7 cellular contexts compared by ENCODE assay signal in the genomic region with DNA sequence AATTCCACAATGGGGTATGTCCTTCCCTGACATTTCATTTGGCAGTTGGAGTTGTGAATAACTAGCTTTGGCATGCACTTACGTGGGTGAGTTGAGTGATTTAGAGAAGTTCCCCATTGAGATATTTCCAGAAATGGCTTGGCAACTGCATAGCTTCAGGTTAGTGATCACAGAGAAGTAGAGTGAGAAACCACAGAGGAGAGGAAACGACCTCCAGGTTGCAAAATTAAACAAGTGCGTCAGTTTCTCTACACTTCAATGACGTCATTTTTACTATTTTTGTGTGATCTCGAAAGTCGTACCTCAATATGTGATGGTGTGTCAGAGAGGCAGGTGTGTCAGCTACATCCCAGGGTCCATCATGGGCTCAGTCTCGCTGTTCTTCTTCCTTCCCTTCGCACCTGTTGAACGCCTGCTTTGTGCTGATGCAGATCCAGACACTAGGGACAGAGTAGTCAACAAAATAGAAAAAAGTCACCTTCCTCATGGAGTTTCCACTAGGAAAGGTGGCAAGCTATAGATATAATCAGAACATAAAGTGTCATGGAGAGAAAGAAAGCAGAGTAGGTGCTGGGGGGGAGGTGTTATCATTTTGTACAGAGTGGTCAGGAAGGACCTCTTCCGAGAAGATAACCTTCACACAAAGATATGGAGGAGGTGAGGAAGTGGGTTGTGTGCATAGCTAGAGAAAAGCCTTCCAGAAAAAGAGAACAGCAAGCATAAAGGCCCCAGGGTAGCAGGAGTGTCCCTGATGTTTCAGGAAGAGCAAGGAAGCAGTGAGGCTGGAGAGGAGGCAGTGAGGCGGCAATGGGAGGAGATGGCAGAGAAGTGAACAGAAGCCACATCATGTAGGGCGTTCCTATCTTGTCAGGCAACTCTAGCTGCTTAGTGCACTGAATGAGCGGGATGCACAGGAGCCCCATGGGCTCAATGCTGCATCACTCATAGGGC.
DNase-seq lines count a peak whose midpoint lies in the region; ATAC-seq, FAIRE-seq and TF ChIP-seq lines count a peak whose summit lies in the region.

No MANE protein-coding gene starts in this region.

- no peak for TF ChIP-seq CTCF in OCI-LY3 (IDR thresholded peaks at IDR 0.05; ENCODE audit: low read depth, low read length)
- no peak for TF ChIP-seq CTCF in kidney epithelial cell (IDR thresholded peaks at IDR 0.05; ENCODE audit: insufficient read depth, low read length, poor library complexity, severe bottlenecking)
- no peak for TF ChIP-seq CTCF in D721Med (IDR thresholded peaks at IDR 0.05; ENCODE audit: insufficient read depth, missing control alignments)

- H3K4me2 ChIP-seq in OCI-LY3 (ENCODE audit: low read length): peak overlapping the region; percentile 23

- H3K79me2 ChIP-seq in OCI-LY3 (ENCODE audit: low read length): no peaks in the 10 kb centered on the region

- DNase-seq in kidney epithelial cell (ENCODE audit: low read depth) (peak; percentile 54), D721Med (ENCODE audit: insufficient read length, low spot score) (no peak), iPS-NIHi7 (ENCODE audit: extremely low spot score) (no peak)
- no peak for DNase-seq in activated effector memory CD4-positive, alpha-beta T cell treated with Interleukin-2 at 50 U/mL for 16 hours

- H3K9me3 ChIP-seq in OCI-LY3 (ENCODE audit: insufficient read depth, low read length): no peaks in the 10 kb centered on the region

- no peaks in the 10 kb centered on the region for H4K20me1 ChIP-seq in OCI-LY3 (ENCODE audit: insufficient read depth, low read length)

- H3K27ac ChIP-seq in OCI-LY3 (ENCODE audit: low read length): no peak overlapping the region

- no peak overlapping the region for H3K9ac ChIP-seq in OCI-LY3 (ENCODE audit: low read length)

- H3K27me3 ChIP-seq in OCI-LY3 (ENCODE audit: low read depth, low read length) (peaks cover 21% of the 10 kb centered on the region), kidney epithelial cell (ENCODE audit: control insufficient read depth, insufficient read depth, low read length) (no peaks in the 10 kb centered on the region)

- FAIRE-seq in D721Med (lab: Jason Lieb, UNC): no peak

- no peak overlapping the region for H2AFZ ChIP-seq in OCI-LY3 (ENCODE audit: low read depth, low read length)

- H3K4me1 ChIP-seq in OCI-LY3 (ENCODE audit: low read length): peaks cover 18% of the 10 kb centered on the region

- H3K4me3 ChIP-seq in OCI-LY3 (ENCODE audit: low read length): no peak overlapping the region
- no peak overlapping the region for H3K4me3 ChIP-seq in kidney epithelial cell (ENCODE audit: low read depth, low read length)

- H3K36me3 ChIP-seq in OCI-LY3 (replicated peaks; ENCODE audit: low read depth, low read length) (no peaks in the 10 kb centered on the region), kidney epithelial cell (ENCODE audit: control insufficient read depth, insufficient read depth, low read length) (no peaks in the 10 kb centered on the region)

- peak; percentile 92 for ATAC-seq in GM18870 (IDR thresholded peaks at IDR 0.05; ENCODE audit: unreplicated experiment)
- ATAC-seq in HG02642 (IDR thresholded peaks at IDR 0.05; ENCODE audit: poor library complexity, unreplicated experiment): peak; percentile 88
